In genomic region chr2:152486048-152486736, GRCh38 we compare ENCODE assay signal across 11 cellular contexts.
A peak's percentile ranks its signal among the peaks of the same experiment; 100 is the strongest.
DNase-seq lines count a peak whose midpoint lies in the region; ATAC-seq, FAIRE-seq and TF ChIP-seq lines count a peak whose summit lies in the region.
"Had no signal": no experiment of that assay in that cellular context is flagged by ENCODE, and none has a peak within 500 bp of the region (broad histone marks: within the 10 kb centered on the region; RNA-seq: fewer than 3 reads in every experiment).

No MANE protein-coding gene starts in this region.

- in situ Hi-C loops in brain microvascular endothelial cell (cut with HindIII; ENCODE audit: low pct_ligation_motif_present, low sequenced_read_pairs) = no loop called here

- H3K9me1 ChIP-seq in endothelial cell of umbilical vein (replicated peaks; ENCODE audit: control insufficient read depth, extremely low read depth, insufficient read depth, low read length) = peaks cover 2% of the 10 kb centered on the region

- TF ChIP-seq POLR2A in endothelial cell of umbilical vein (IDR thresholded peaks at IDR 0.05; ENCODE audit: low read depth, low read length) (no peak), upper lobe of left lung (IDR thresholded peaks at IDR 0.05) (no peak)

- no peak overlapping the region for H2AFZ ChIP-seq in endothelial cell of umbilical vein (ENCODE audit: low read depth, low read length)

- H4K20me1 ChIP-seq in endothelial cell of umbilical vein (replicated peaks; ENCODE audit: control insufficient read depth, extremely low read depth, insufficient read depth, low read length) = no peaks in the 10 kb centered on the region

- H3K27me3 ChIP-seq in endothelial cell of umbilical vein (ENCODE audit: control insufficient read depth in 2 of 2, insufficient read depth in 2 of 2, low read length in 2 of 2) = no peaks in the 10 kb centered on the region
- no peaks in the 10 kb centered on the region for H3K27me3 ChIP-seq in upper lobe of left lung
- H3K27me3 ChIP-seq in brain microvascular endothelial cell (replicated peaks) = no peaks in the 10 kb centered on the region

- H3K4me3 ChIP-seq in endothelial cell of umbilical vein (replicated peaks in 1 of 3; ENCODE audit: insufficient read depth in 1 of 3, low read depth in 1 of 3, low read length in 3 of 3) (no peak overlapping the region), upper lobe of left lung (no peak overlapping the region), brain microvascular endothelial cell (ENCODE audit: low read depth, low read length) (no peak overlapping the region)

- H3K27ac ChIP-seq in endothelial cell of umbilical vein (ENCODE audit: insufficient read depth, low read depth, low read length) (no peak overlapping the region), upper lobe of left lung (peak overlapping the region; percentile 58 to 72 (median 63)), brain microvascular endothelial cell (no peak overlapping the region)

- POLR2A ChIA-PET in endothelial cell of umbilical vein (lab: Charles Lee) = no interaction called here

- H3K79me2 ChIP-seq in endothelial cell of umbilical vein (ENCODE audit: control insufficient read depth, insufficient read depth, low read length) = peaks cover 9% of the 10 kb centered on the region

- dilution Hi-C loops in endothelial cell of umbilical vein (cut with MboI; ENCODE audit: extremely low pct_ligation_motif_present, low sequenced_read_pairs) = no loop called here

- no peak for TF ChIP-seq CTCF in endothelial cell of umbilical vein (IDR thresholded peaks at IDR 0.05; ENCODE audit: extremely low read depth in 1 of 2, insufficient read depth in 1 of 2, low read depth in 1 of 2, low read length in 2 of 2)
- TF ChIP-seq CTCF in upper lobe of left lung (IDR thresholded peaks at IDR 0.05) = no peak
- TF ChIP-seq CTCF in brain microvascular endothelial cell (IDR thresholded peaks at IDR 0.05; ENCODE audit: low read depth, low read length, missing control alignments) = no peak

- H3K4me1 ChIP-seq in endothelial cell of umbilical vein (ENCODE audit: control insufficient read depth, extremely low read depth, insufficient read depth, low read length) = no peaks in the 10 kb centered on the region
- peaks cover 16 to 30% (median 22%) of the 10 kb centered on the region in 4 donors for H3K4me1 ChIP-seq in upper lobe of left lung

- no peak for DNase-seq in Right ventricle myocardium inferior (ENCODE audit: missing footprints)
- no peak for DNase-seq in cardiac septum (ENCODE audit: low spot score)
- DNase-seq in endothelial cell of umbilical vein (ENCODE audit: low read depth, low spot score) = peak; percentile 58
- DNase-seq in midbrain (lab: John Stamatoyannopoulos, UW) = peak; percentile 39
- DNase-seq in upper lobe of left lung = peak in 1 of 2 donors; percentile 54
- no peak for DNase-seq in NCI-H345 treated with DMSO at 0.1 percent for 48 hours (lab: John Stamatoyannopoulos, UW; ENCODE audit: unreplicated experiment)
- DNase-seq in brain microvascular endothelial cell = no peak
- DNase-seq: NCI-H2107 had no signal

- no peak overlapping the region for H3K9ac ChIP-seq in endothelial cell of umbilical vein (replicated peaks; ENCODE audit: extremely low read depth, insufficient read depth, low read length)

- TF ChIP-seq EP300 in upper lobe of left lung (IDR thresholded peaks at IDR 0.05) = peak in 2 of 4 donors; percentile 55 to 57

- CTCF ChIA-PET in endothelial cell of umbilical vein (lab: Charles Lee) = interaction anchor here (1.1 to 2.5 kb wide), 2 partner anchors 10 to 12 kb away, joined by 4 to 5 read pairs; no protein-coding TSS in a partner anchor

- no TSS peak for BruUV-seq in endothelial cell of umbilical vein (replicated peaks; lab: Mats Ljungman, UMichigan)

- intact Hi-C loops in Right ventricle myocardium inferior (cut with DNase I) (no loop called here), cardiac septum (cut with DNase I) (no loop called here), endothelial cell of umbilical vein (cut with micrococcal nuclease) (no loop called here)

- no peak overlapping the region for H3K4me2 ChIP-seq in endothelial cell of umbilical vein (ENCODE audit: insufficient read depth, low read length)

- H3K36me3 ChIP-seq in endothelial cell of umbilical vein (ENCODE audit: control insufficient read depth in 2 of 2, extremely low read depth in 1 of 2, insufficient read depth in 2 of 2, low read length in 2 of 2) (no peaks in the 10 kb centered on the region), upper lobe of left lung (no peaks in the 10 kb centered on the region), brain microvascular endothelial cell (replicated peaks) (no peaks in the 10 kb centered on the region)

- ATAC-seq in Right ventricle myocardium inferior = peak; percentile 42
- peak; percentile 65 to 72 for ATAC-seq in upper lobe of left lung (ENCODE audit: low FRiP score in 2 of 2)
- no peak for ATAC-seq in HG03460 (IDR thresholded peaks at IDR 0.05; ENCODE audit: unreplicated experiment)

- H3K9me3 ChIP-seq in endothelial cell of umbilical vein (replicated peaks; ENCODE audit: control insufficient read depth, insufficient read depth, low read length) = no peaks in the 10 kb centered on the region
- no peaks in the 10 kb centered on the region for H3K9me3 ChIP-seq in upper lobe of left lung

- 30 to 39% methylated on average over 7 of the region's 7 CpGs for WGBS in upper lobe of left lung, 2 donors

- no peak for FAIRE-seq in endothelial cell of umbilical vein (lab: Jason Lieb, UNC)
- FAIRE-seq: G401.6, HTR-8/SVneo had no signal

TF ChIP-seq in endothelial cell of umbilical vein, 7 proteins besides CTCF, POLR2A, EP300 and RAD21:
- TF ChIP-seq GATA2 (IDR thresholded peaks at IDR 0.05; ENCODE audit: insufficient read depth, insufficient read length, low read depth, low read length) (no peak), MAX (IDR thresholded peaks at IDR 0.05; ENCODE audit: insufficient read depth, insufficient read length) (no peak), FOS (IDR thresholded peaks at IDR 0.05; ENCODE audit: borderline replicate concordance, insufficient read depth, low read length) (no peak), JUN (IDR thresholded peaks at IDR 0.05; ENCODE audit: borderline replicate concordance, insufficient read depth, insufficient read length, low read depth) (no peak)
TF ChIP-seq in endothelial cell of umbilical vein: peak in this region for 0.

Comparison
In these comparisons a context has a peak if more than half of its experiments do, and no peak if none do; other contexts are left out.
1. DNase-seq: peak in endothelial cell of umbilical vein (single experiment) and midbrain (single experiment); none in Right ventricle myocardium inferior (single experiment), cardiac septum (single experiment), NCI-H345 treated with DMSO at 0.1 percent for 48 hours (single experiment) and brain microvascular endothelial cell (single experiment).
2. H3K27ac ChIP-seq: peak in upper lobe of left lung (4 of 4); none in endothelial cell of umbilical vein (single experiment) and brain microvascular endothelial cell (single experiment).